Comparison of ENCODE assay signal across 10 cellular contexts in the genomic region with DNA sequence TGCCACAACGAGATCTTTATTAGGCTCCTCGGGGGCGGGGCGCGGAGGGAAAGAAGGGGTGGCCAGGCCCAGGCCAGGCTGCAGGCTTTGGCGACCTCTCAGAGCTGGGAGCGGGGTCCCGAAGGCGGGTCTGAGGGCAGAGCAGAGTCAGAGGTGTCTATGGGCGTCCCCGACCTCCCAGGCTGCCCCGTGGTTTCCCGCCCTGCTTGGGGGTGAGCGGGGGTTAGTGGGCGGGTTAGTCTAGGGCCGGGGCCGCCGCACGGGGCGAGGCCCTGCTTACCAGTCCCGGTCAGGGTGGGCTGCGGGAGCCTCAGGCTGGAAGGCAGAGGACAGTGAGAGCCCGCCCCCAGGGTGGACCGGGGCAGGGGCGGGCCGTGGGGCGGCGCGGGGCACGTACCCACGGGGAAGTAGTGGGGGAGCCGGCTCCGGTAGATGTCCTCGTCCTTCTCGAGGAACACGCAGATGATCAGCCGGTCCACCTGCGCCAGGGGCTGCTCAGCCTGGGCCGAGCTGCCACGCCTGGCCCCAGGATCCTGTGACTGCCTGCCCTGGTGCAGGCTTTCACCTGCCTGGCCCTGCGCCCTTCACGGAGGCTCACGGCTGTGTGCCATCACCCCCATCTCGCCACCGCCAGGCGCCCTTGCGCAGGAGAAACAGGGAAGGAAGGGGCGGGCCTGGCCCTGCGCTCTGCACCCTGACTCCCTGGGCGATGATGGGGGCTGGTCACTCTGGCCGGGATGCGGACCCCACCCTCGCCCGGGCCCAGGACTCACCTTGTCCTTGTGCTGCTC. TPM values are rescaled to one million over a fixed set of nuclear protein-coding genes. Genes with fewer than 3 reads are reported as not detected.
A peak's percentile ranks its signal among the peaks of the same experiment; 100 is the strongest.
DNase-seq lines count a peak whose midpoint lies in the region; ATAC-seq, FAIRE-seq and TF ChIP-seq lines count a peak whose summit lies in the region.
"Had no signal": no experiment of that assay in that cellular context is flagged by ENCODE, and none has a peak within 500 bp of the region (broad histone marks: within the 10 kb centered on the region; RNA-seq: fewer than 3 reads in every experiment).

No MANE protein-coding gene starts in this region.

- no peaks in the 10 kb centered on the region for H3K9me3 ChIP-seq in prostate gland

- H3K27me3 ChIP-seq in foreskin keratinocyte = peaks cover 15% of the 10 kb centered on the region
- no peaks in the 10 kb centered on the region for H3K27me3 ChIP-seq in prostate gland (replicated peaks; ENCODE audit: insufficient read depth)

- ATAC-seq in foreskin keratinocyte (peak; percentile 58), HG02678 (IDR thresholded peaks at IDR 0.05; ENCODE audit: unreplicated experiment) (no peak), GM19467 (IDR thresholded peaks at IDR 0.05; ENCODE audit: unreplicated experiment) (no peak)

- no peak overlapping the region for H3K27ac ChIP-seq in foreskin keratinocyte
- H3K27ac ChIP-seq in prostate gland = peak overlapping the region; percentile 54 to 61

- WGBS in prostate gland = 52% methylated on average over 54 of the region's 54 CpGs

- DNase-seq in GM12892 (ENCODE audit: insufficient read length) (no peak), NCI-H69 (lab: John Stamatoyannopoulos, UW) (peak; percentile 84), foreskin keratinocyte (peak; percentile 55 to 72), prostate gland (ENCODE audit: low spot score) (no peak), HuH-7 (ENCODE audit: low spot score) (no peak), GM13976 (ENCODE audit: low spot score) (no peak)
- DNase-seq: foreskin melanocyte, NCI-H2081 had no signal

- H3K36me3 ChIP-seq in prostate gland = peaks cover 13 to 15% of the 10 kb centered on the region in 2 donors

- peaks cover 6% of the 10 kb centered on the region for H3K4me1 ChIP-seq in foreskin keratinocyte
- peaks cover 22% of the 10 kb centered on the region for H3K4me1 ChIP-seq in prostate gland (replicated peaks)

- in situ Hi-C loops in GM13976 (cut with MboI; ENCODE audit: low sequenced_read_pairs, unreplicated experiment) = loop anchor here (10.0 to 25.0 kb wide), 2 partner anchors 146 to 289 kb away; partner anchors contain the start of genes BAD, GPR137 and KCNK4

- TF ChIP-seq POLR2A in GM12892 (IDR thresholded peaks at IDR 0.05; ENCODE audit: low read depth, low read length) = no peak
- TF ChIP-seq POLR2A in prostate gland (IDR thresholded peaks at IDR 0.05) = peak; percentile 27

- FAIRE-seq in GM12892 (lab: Jason Lieb, UNC) = peak; percentile 27

- H3K4me3 ChIP-seq in prostate gland = peak overlapping the region in 1 of 2 donors; percentile 12

- TF ChIP-seq CTCF in foreskin keratinocyte (conservative IDR thresholded peaks at IDR 0.05) (peak; percentile 38), prostate gland (IDR thresholded peaks at IDR 0.05) (peak in 2 of 4 experiments; percentile 14 to 44), GM13976 (IDR thresholded peaks at IDR 0.05; ENCODE audit: borderline replicate concordance, control extremely low read depth, extremely low read depth, insufficient read depth, missing control alignments) (no peak)

- intact Hi-C loops in prostate gland (cut with DNase I) = no loop called here

RNA-seq across cellular contexts. Expression of gene OTUB1, which starts 12.5 kb away (rescaled TPM):
- polyA plus RNA-seq in GM12892 (2012; ENCODE audit: missing spikeins) = 84.1 TPM
- 84.2 and 95.6 TPM in 2 replicates for total RNA-seq in foreskin keratinocyte
- polyA plus RNA-seq in foreskin keratinocyte = 183 and 187 TPM in 2 replicates
- total RNA-seq in prostate gland = 100 to 1,000 TPM in 1 of 2 donors, 10 to 100 TPM in 1; 79.6 to 118 TPM

RNA-seq across cellular contexts. Expression of gene COX8A, which starts 24.3 kb away (rescaled TPM):
- polyA plus RNA-seq in GM12892 (2012; ENCODE audit: missing spikeins) = 284 TPM
- total RNA-seq in foreskin keratinocyte (648 and 658 TPM in 2 replicates), prostate gland (1,000 to 10,000 TPM in 1 of 2 donors, 100 to 1,000 TPM in 1; 597 to 1,196 TPM)
- 995 and 998 TPM in 2 replicates for polyA plus RNA-seq in foreskin keratinocyte

RNA-seq across cellular contexts. Expression of gene FLRT1, which starts 37.0 kb away (rescaled TPM):
- polyA plus RNA-seq in GM12892 (2012; ENCODE audit: missing spikeins) = 0.06 TPM
- total RNA-seq in foreskin keratinocyte = not detected in 2 replicates
- not detected in 2 replicates for polyA plus RNA-seq in foreskin keratinocyte
- under 1 TPM; 0.36 to 0.57 TPM for total RNA-seq in prostate gland

RNA-seq across cellular contexts. Expression of gene NAA40, which starts 60.0 kb away (rescaled TPM):
- 16.0 TPM for polyA plus RNA-seq in GM12892 (2012; ENCODE audit: missing spikeins)
- total RNA-seq in foreskin keratinocyte (16.2 and 20.1 TPM in 2 replicates), prostate gland (10 to 100 TPM; 23.3 to 24.7 TPM)
- 8.1 and 10.0 TPM in 2 replicates for polyA plus RNA-seq in foreskin keratinocyte

Comparison
In these comparisons a context has a peak if more than half of its experiments do, and no peak if none do; other contexts are left out.
1. DNase-seq: peak in NCI-H69 (single experiment) and foreskin keratinocyte (2 of 2); none in GM12892 (single experiment), prostate gland (single experiment), HuH-7 (single experiment) and GM13976 (single experiment).